1 cellular context compared by ENCODE assay signal in genomic region chr17:29624586-29624985, GRCh38.
TF ChIP-seq lines count a peak whose summit lies in the region.

No MANE protein-coding gene starts in this region.

TF ChIP-seq in HCT116, 20 proteins besides CTCF, POLR2A, EP300 and RAD21 (continued from another document):
- TF ChIP-seq REST (IDR thresholded peaks at IDR 0.05; ENCODE audit: low read depth): no peak
- TF ChIP-seq, protein P1, sequence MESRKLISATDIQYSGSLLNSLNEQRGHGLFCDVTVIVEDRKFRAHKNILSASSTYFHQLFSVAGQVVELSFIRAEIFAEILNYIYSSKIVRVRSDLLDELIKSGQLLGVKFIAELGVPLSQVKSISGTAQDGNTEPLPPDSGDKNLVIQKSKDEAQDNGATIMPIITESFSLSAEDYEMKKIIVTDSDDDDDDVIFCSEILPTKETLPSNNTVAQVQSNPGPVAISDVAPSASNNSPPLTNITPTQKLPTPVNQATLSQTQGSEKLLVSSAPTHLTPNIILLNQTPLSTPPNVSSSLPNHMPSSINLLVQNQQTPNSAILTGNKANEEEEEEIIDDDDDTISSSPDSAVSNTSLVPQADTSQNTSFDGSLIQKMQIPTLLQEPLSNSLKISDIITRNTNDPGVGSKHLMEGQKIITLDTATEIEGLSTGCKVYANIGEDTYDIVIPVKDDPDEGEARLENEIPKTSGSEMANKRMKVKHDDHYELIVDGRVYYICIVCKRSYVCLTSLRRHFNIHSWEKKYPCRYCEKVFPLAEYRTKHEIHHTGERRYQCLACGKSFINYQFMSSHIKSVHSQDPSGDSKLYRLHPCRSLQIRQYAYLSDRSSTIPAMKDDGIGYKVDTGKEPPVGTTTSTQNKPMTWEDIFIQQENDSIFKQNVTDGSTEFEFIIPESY (IDR thresholded peaks at IDR 0.05; ENCODE audit: extremely low read depth, insufficient replicate concordance, low read length): no peak
- no peak for TF ChIP-seq ATF3 (IDR thresholded peaks at IDR 0.05)
- no peak for TF ChIP-seq POLR2AphosphoS5 (IDR thresholded peaks at IDR 0.05; ENCODE audit: low read depth, low read length)
- TF ChIP-seq SRF (IDR thresholded peaks at IDR 0.05; ENCODE audit: low read depth): no peak
- no peak for TF ChIP-seq ZNF274 (IDR thresholded peaks at IDR 0.05; ENCODE audit: low read depth, low read length)
- TF ChIP-seq EZH2 (IDR thresholded peaks at IDR 0.05): no peak
- no peak for TF ChIP-seq JUND (IDR thresholded peaks at IDR 0.05)
- TF ChIP-seq EZH2phosphoT487 (IDR thresholded peaks at IDR 0.05; ENCODE audit: borderline replicate concordance): no peak
- TF ChIP-seq, protein P2, sequence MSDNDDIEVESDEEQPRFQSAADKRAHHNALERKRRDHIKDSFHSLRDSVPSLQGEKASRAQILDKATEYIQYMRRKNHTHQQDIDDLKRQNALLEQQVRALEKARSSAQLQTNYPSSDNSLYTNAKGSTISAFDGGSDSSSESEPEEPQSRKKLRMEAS (IDR thresholded peaks at IDR 0.05): no peak
- no peak for TF ChIP-seq TCF7L2 (IDR thresholded peaks at IDR 0.05; ENCODE audit: borderline replicate concordance, extremely low read depth, insufficient read depth, insufficient read length)
